Comparison of ENCODE assay signal across 8 cellular contexts in genomic region chr17:43905985-43906852, GRCh38. TPM values are rescaled to one million over a fixed set of nuclear protein-coding genes. Genes with fewer than 3 reads are reported as not detected.
A peak's percentile ranks its signal among the peaks of the same experiment; 100 is the strongest.
DNase-seq lines count a peak whose midpoint lies in the region; ATAC-seq and TF ChIP-seq lines count a peak whose summit lies in the region.

No MANE protein-coding gene starts in this region.

- H3K27me3 Mint-ChIP-seq in stimulated activated naive CD8-positive, alpha-beta T cell treated with anti-CD3 and anti-CD28 coated beads, Interleukin-15, amount 100 ng/mL, for 72 hours: peaks cover 20% of the 10 kb centered on the region

- intact Hi-C loops in lower lobe of right lung (cut with DNase I): no loop called here

- H3K4me1 ChIP-seq in effector memory CD4-positive, alpha-beta T cell (ENCODE audit: control insufficient read depth, insufficient read depth, low read length, poor library complexity, severe bottlenecking): peaks cover 24% of the 10 kb centered on the region
- H3K4me1 ChIP-seq in lower lobe of right lung: peaks cover 28% of the 10 kb centered on the region

- H3K9me3 ChIP-seq in AG04450 (ENCODE audit: control insufficient read depth, insufficient read depth, low read length) (no peaks in the 10 kb centered on the region; the same call in 1 of the 2 replicates), WERI-Rb-1 (ENCODE audit: severe bottlenecking) (no peaks in the 10 kb centered on the region), lower lobe of right lung (no peaks in the 10 kb centered on the region)
- H3K9me3 ChIP-seq in effector memory CD4-positive, alpha-beta T cell (ENCODE audit: control insufficient read depth, low read length): no peaks in the 10 kb centered on the region

- no peak for TF ChIP-seq CTCF in AG04450 (IDR thresholded peaks at IDR 0.05; ENCODE audit: low read depth, low read length)
- no peak for TF ChIP-seq CTCF in WERI-Rb-1 (IDR thresholded peaks at IDR 0.05; ENCODE audit: low read depth, low read length)
- TF ChIP-seq CTCF in lower lobe of right lung (IDR thresholded peaks at IDR 0.05): no peak

- peaks cover 21% of the 10 kb centered on the region for H3K4me1 Mint-ChIP-seq in stimulated activated naive CD8-positive, alpha-beta T cell treated with anti-CD3 and anti-CD28 coated beads, Interleukin-15, amount 100 ng/mL, for 72 hours

- DNase-seq in AG04450 (ENCODE audit: low read depth, low spot score): no peak
- peak; percentile 27 for DNase-seq in HT-29 (ENCODE audit: low spot score)
- peak; percentile 86 for DNase-seq in WERI-Rb-1
- no peak for DNase-seq in effector memory CD4-positive, alpha-beta T cell
- peak; percentile 61 for DNase-seq in lower lobe of right lung
- DNase-seq in stimulated activated naive CD8-positive, alpha-beta T cell treated with anti-CD3 and anti-CD28 coated beads, Interleukin-15, amount 100 ng/mL, for 72 hours: peak; percentile 54 to 60
- no peak for DNase-seq in SIG-M5 treated with dmso at 0.1 percent for 504 hours (lab: John Stamatoyannopoulos, UW; ENCODE audit: unreplicated experiment)

- CTCF ChIA-PET in AG04450 (lab: Charles Lee): interaction anchor here (1.6 kb wide), 1 partner anchor 38 kb away, joined by 4 read pairs; no protein-coding TSS in a partner anchor

- H3K27me3 ChIP-seq in AG04450 (ENCODE audit: control insufficient read depth, insufficient read depth, low read length): peaks cover 37% of the 10 kb centered on the region
- peaks cover 61% of the 10 kb centered on the region for H3K27me3 ChIP-seq in WERI-Rb-1 (ENCODE audit: insufficient read depth, low read depth, severe bottlenecking)
- peaks cover 5% of the 10 kb centered on the region for H3K27me3 ChIP-seq in effector memory CD4-positive, alpha-beta T cell (replicated peaks; ENCODE audit: control insufficient read depth, insufficient read depth, low read length, poor library complexity, severe bottlenecking)
- peaks cover 54% of the 10 kb centered on the region for H3K27me3 ChIP-seq in lower lobe of right lung (ENCODE audit: low read depth)

- H3K36me3 ChIP-seq in WERI-Rb-1 (no peaks in the 10 kb centered on the region), lower lobe of right lung (no peaks in the 10 kb centered on the region)
- H3K36me3 ChIP-seq in effector memory CD4-positive, alpha-beta T cell (ENCODE audit: control insufficient read depth, insufficient read depth, low read length): no peaks in the 10 kb centered on the region

- ATAC-seq in lower lobe of right lung (peak; percentile 60 to 61), GM19324 (IDR thresholded peaks at IDR 0.05; ENCODE audit: low FRiP score, unreplicated experiment) (no peak)
- ATAC-seq in stimulated activated naive CD8-positive, alpha-beta T cell treated with anti-CD3 and anti-CD28 coated beads, Interleukin-15, amount 100 ng/mL, for 72 hours: peak; percentile 73

- POLR2A ChIA-PET in AG04450 (lab: Yijun Ruan, JAX): no interaction called here

- peak overlapping the region; percentile 91 to 95 for H3K4me3 Mint-ChIP-seq in stimulated activated naive CD8-positive, alpha-beta T cell treated with anti-CD3 and anti-CD28 coated beads, Interleukin-15, amount 100 ng/mL, for 72 hours

- no peaks in the 10 kb centered on the region for H3K9me3 Mint-ChIP-seq in stimulated activated naive CD8-positive, alpha-beta T cell treated with anti-CD3 and anti-CD28 coated beads, Interleukin-15, amount 100 ng/mL, for 72 hours

- H3K4me3 ChIP-seq in AG04450 (ENCODE audit: low read depth, low read length) (peak overlapping the region; percentile 68), WERI-Rb-1 (ENCODE audit: low read depth, low read length) (peak overlapping the region; percentile 73), lower lobe of right lung (peak overlapping the region; percentile 60)
- H3K4me3 ChIP-seq in effector memory CD4-positive, alpha-beta T cell (ENCODE audit: insufficient read depth, low read depth, low read length, poor library complexity, severe bottlenecking): peak overlapping the region; percentile 83

- H3K27ac ChIP-seq in AG04450 (ENCODE audit: low read depth, low read length) (no peak overlapping the region), WERI-Rb-1 (no peak overlapping the region), lower lobe of right lung (no peak overlapping the region)
- H3K27ac ChIP-seq in effector memory CD4-positive, alpha-beta T cell (ENCODE audit: insufficient read depth, low read length, poor library complexity, severe bottlenecking): peak overlapping the region; percentile 57

- H3K27ac Mint-ChIP-seq in stimulated activated naive CD8-positive, alpha-beta T cell treated with anti-CD3 and anti-CD28 coated beads, Interleukin-15, amount 100 ng/mL, for 72 hours: peak overlapping the region; percentile 65 to 95

RNA-seq across cellular contexts. Expression of gene MPP2, which starts 1.1 kb away (rescaled TPM):
- polyA plus RNA-seq in AG04450 (2011; rRNA removed): 2.4 and 2.5 TPM in 2 replicates
- 2.9 and 3.6 TPM in 2 replicates for polyA minus RNA-seq in AG04450 (2011; rRNA and poly(A)+ RNA removed)
- 0.29 and 0.56 TPM in 2 replicates for total RNA-seq in HT-29 (2014; rRNA removed; shearing (Covaris generic))
- 0.62 TPM for total RNA-seq in lower lobe of right lung

RNA-seq across cellular contexts. Expression of gene PPY, which starts 36.1 kb away (rescaled TPM):
- polyA plus RNA-seq in AG04450 (2011; rRNA removed): not detected in 2 replicates
- not detected in 2 replicates for polyA minus RNA-seq in AG04450 (2011; rRNA and poly(A)+ RNA removed)
- total RNA-seq in HT-29 (2014; rRNA removed; shearing (Covaris generic)): not detected in 2 replicates
- total RNA-seq in lower lobe of right lung: not detected

RNA-seq across cellular contexts. Expression of gene PYY, which starts 47.5 kb away (rescaled TPM):
- not detected in 2 replicates for polyA plus RNA-seq in AG04450 (2011; rRNA removed)
- not detected in 2 replicates for polyA minus RNA-seq in AG04450 (2011; rRNA and poly(A)+ RNA removed)
- total RNA-seq in HT-29 (2014; rRNA removed; shearing (Covaris generic)): not detected in 2 replicates
- not detected for total RNA-seq in lower lobe of right lung

RNA-seq across cellular contexts. Expression of gene CD300LG, which starts 59.2 kb away (rescaled TPM):
- polyA plus RNA-seq in AG04450 (2011; rRNA removed): not detected in 2 replicates
- not detected in 2 replicates for polyA minus RNA-seq in AG04450 (2011; rRNA and poly(A)+ RNA removed)
- total RNA-seq in HT-29 (2014; rRNA removed; shearing (Covaris generic)): not detected in 2 replicates
- 5.7 TPM for total RNA-seq in lower lobe of right lung

Comparison
In these comparisons a context has a peak if more than half of its experiments do, and no peak if none do; other contexts are left out.
1. DNase-seq: peak in HT-29 (single experiment), WERI-Rb-1 (single experiment), lower lobe of right lung (single experiment) and stimulated activated naive CD8-positive, alpha-beta T cell treated with anti-CD3 and anti-CD28 coated beads, Interleukin-15, amount 100 ng/mL, for 72 hours (2 of 2); none in AG04450 (single experiment), effector memory CD4-positive, alpha-beta T cell (0 of 3) and SIG-M5 treated with dmso at 0.1 percent for 504 hours (single experiment).
2. Peak in every context shown above with its lines, with median percentiles within 50 percentile points of each other: H3K4me3 ChIP-seq.